14 cellular contexts compared by ENCODE assay signal in genomic region chr19:42208612-42209011, GRCh38. TPM values are rescaled to one million over a fixed set of nuclear protein-coding genes. Genes with fewer than 3 reads are reported as not detected.
A peak's percentile ranks its signal among the peaks of the same experiment; 100 is the strongest.
DNase-seq lines count a peak whose midpoint lies in the region; ATAC-seq and TF ChIP-seq lines count a peak whose summit lies in the region.
"Had no signal": no experiment of that assay in that cellular context is flagged by ENCODE, and none has a peak within 500 bp of the region (broad histone marks: within the 10 kb centered on the region; RNA-seq: fewer than 3 reads in every experiment).

No MANE protein-coding gene starts in this region.

- peak overlapping the region; percentile 19 for H3K4me3 Mint-ChIP-seq in MCF 10A (ENCODE audit: unreplicated experiment)
- H3K4me3 Mint-ChIP-seq in central memory CD8-positive, alpha-beta T cell = peak overlapping the region; percentile 39
- H3K4me3 Mint-ChIP-seq: endodermal cell had no signal

- H3K4me3 ChIP-seq in mammary epithelial cell (replicated peaks in 1 of 3; ENCODE audit: insufficient read depth in 1 of 3, low read depth in 2 of 3, low read length in 3 of 3) (no peak overlapping the region), spleen (no peak overlapping the region)
- H3K4me3 ChIP-seq: left lung, thoracic aorta had no signal

- H3K27me3 ChIP-seq in mammary epithelial cell (ENCODE audit: insufficient read depth, low read length) (no peaks in the 10 kb centered on the region), spleen (replicated peaks in 1 of 7) (no peaks in the 10 kb centered on the region)
- H3K27me3 ChIP-seq: left lung had no signal

- H3K27ac Mint-ChIP-seq in MCF 10A (ENCODE audit: low read depth, unreplicated experiment) = peak overlapping the region; percentile 72
- H3K27ac Mint-ChIP-seq in central memory CD8-positive, alpha-beta T cell (ENCODE audit: low read depth) = peak overlapping the region; percentile 86

- TF ChIP-seq POLR2A in spleen (IDR thresholded peaks at IDR 0.05) = no peak

- no peaks in the 10 kb centered on the region for H3K9me3 Mint-ChIP-seq in MCF 10A (ENCODE audit: unreplicated experiment)
- no peaks in the 10 kb centered on the region for H3K9me3 Mint-ChIP-seq in central memory CD8-positive, alpha-beta T cell
- H3K9me3 Mint-ChIP-seq: endodermal cell had no signal

- peaks cover 76% of the 10 kb centered on the region for H3K79me2 ChIP-seq in mammary epithelial cell (ENCODE audit: insufficient read depth, low read length)

- BruUV-seq in MCF 10A (replicated peaks; lab: Mats Ljungman, UMichigan) (no TSS peak), mammary epithelial cell (replicated peaks; lab: Mats Ljungman, UMichigan) (no TSS peak)

- no peak overlapping the region for H3K4me2 ChIP-seq in mammary epithelial cell (ENCODE audit: insufficient read depth, low read depth, low read length)

- H3K9me3 ChIP-seq in mammary epithelial cell (replicated peaks; ENCODE audit: insufficient read depth, low read length) (no peaks in the 10 kb centered on the region), KOPT-K1 (ENCODE audit: insufficient read depth, low read length, poor library complexity, severe bottlenecking) (no peaks in the 10 kb centered on the region), spleen (no peaks in the 10 kb centered on the region)
- H3K9me3 ChIP-seq: left lung, thoracic aorta had no signal

- DNase-seq in MCF 10A (ENCODE audit: unreplicated experiment) (peak; percentile 39), mammary epithelial cell (no peak), spleen (peak; percentile 45), NCI-H774 (lab: John Stamatoyannopoulos, UW) (no peak), inferior parietal cortex (ENCODE audit: extremely low spot score) (no peak)
- no peak for DNase-seq in central memory CD8-positive, alpha-beta T cell (ENCODE audit: low spot score in 2 of 2)
- no peak for DNase-seq in NK-92 treated with Interleukin-12 subunit alpha and Interleukin-12 subunit beta, amount 100 ng/mL, for 24 hours (lab: John Stamatoyannopoulos, UW)
- DNase-seq: caudate nucleus, endodermal cell, foreskin fibroblast, left lung, NCI-H1417 treated with DMSO at 0.1 percent for 48 hours had no signal

- H3K27me3 Mint-ChIP-seq in MCF 10A (ENCODE audit: insufficient read depth, unreplicated experiment) = no peaks in the 10 kb centered on the region
- no peaks in the 10 kb centered on the region for H3K27me3 Mint-ChIP-seq in central memory CD8-positive, alpha-beta T cell

- intact Hi-C loops in MCF 10A (cut with micrococcal nuclease) = no loop called here
- intact Hi-C loops in mammary epithelial cell (cut with micrococcal nuclease) = no loop called here
- intact Hi-C loops in spleen (cut with DNase I; ENCODE audit: low total_unique reads) = no loop called here

- WGBS in mammary epithelial cell (ENCODE audit: low coverage, missing lambda C conversion rate) = 80% methylated on average over 8 of the region's 11 CpGs
- WGBS in spleen, 5 donors = 91 to 100% (median 94%) methylated on average over 8 to 11 of the region's 11 CpGs

- TF ChIP-seq CTCF in MCF 10A (IDR thresholded peaks at IDR 0.05; ENCODE audit: unreplicated experiment) (no peak), mammary epithelial cell (conservative IDR thresholded peaks at IDR 0.05 in 1 of 2, IDR thresholded peaks at IDR 0.05 in 1 of 2; ENCODE audit: extremely low read depth in 1 of 2, insufficient read depth in 1 of 2, low read depth in 1 of 2, low read length in 2 of 2) (no peak), spleen (IDR thresholded peaks at IDR 0.05 in 8 of 11, conservative IDR thresholded peaks at IDR 0.05 in 3 of 11) (no peak)

- no peak for ATAC-seq in central memory CD8-positive, alpha-beta T cell (replicated peaks; ENCODE audit: extremely low read depth, poor library complexity, severe bottlenecking)

- no peaks in the 10 kb centered on the region for H4K20me1 ChIP-seq in mammary epithelial cell (ENCODE audit: insufficient read depth, low read length)

- peaks cover 32% of the 10 kb centered on the region for H3K4me1 ChIP-seq in mammary epithelial cell (ENCODE audit: insufficient read depth, low read length)
- peaks cover 3 to 91% (median 41%) of the 10 kb centered on the region in 6 donors for H3K4me1 ChIP-seq in spleen

- H2AFZ ChIP-seq in mammary epithelial cell (ENCODE audit: low read depth, low read length) = no peak overlapping the region

- H3K36me3 ChIP-seq in mammary epithelial cell (ENCODE audit: insufficient read depth, low read length) = peaks cover 25% of the 10 kb centered on the region
- H3K36me3 ChIP-seq in KOPT-K1 (ENCODE audit: insufficient read depth, low read length) = peaks cover 86% of the 10 kb centered on the region
- H3K36me3 ChIP-seq in spleen = peaks cover 5 to 100% (median 93%) of the 10 kb centered on the region in 6 donors

- no peak overlapping the region for H3K27ac ChIP-seq in mammary epithelial cell (ENCODE audit: insufficient read depth, low read depth, low read length)
- peak overlapping the region; percentile 56 for H3K27ac ChIP-seq in KOPT-K1 (ENCODE audit: low read depth, low read length, poor library complexity, severe bottlenecking)
- peak overlapping the region in 3 of 8 donors; percentile 2 to 62 (median 51) for H3K27ac ChIP-seq in spleen
- H3K27ac ChIP-seq: thoracic aorta had no signal

- in situ Hi-C loops in mammary epithelial cell (cut with MboI; ENCODE audit: low sequenced_read_pairs in 2 of 2) = no loop called here

- dilution Hi-C loops in mammary epithelial cell (cut with HindIII; ENCODE audit: low sequenced_read_pairs) = no loop called here

- POLR2A ChIA-PET in MCF 10A (lab: Yijun Ruan, JAX) = interaction anchor here (5.2 kb wide), 1 partner anchor 7 kb away, joined by 30 read pairs; no protein-coding TSS in a partner anchor

- CTCF ChIA-PET in MCF 10A (lab: Yijun Ruan, JAX) (interaction anchor here (0.5 kb wide), 1 partner anchor 225 kb away, joined by 4 read pairs; no protein-coding TSS in a partner anchor), mammary epithelial cell (lab: Charles Lee; ENCODE audit: low non-redundant PET) (no interaction called here)

- peaks cover 47% of the 10 kb centered on the region for H3K4me1 Mint-ChIP-seq in MCF 10A (ENCODE audit: insufficient read depth, unreplicated experiment)
- peaks cover 54% of the 10 kb centered on the region for H3K4me1 Mint-ChIP-seq in central memory CD8-positive, alpha-beta T cell

- H3K36me3 Mint-ChIP-seq in MCF 10A (ENCODE audit: insufficient read depth, unreplicated experiment) = peaks cover 79% of the 10 kb centered on the region
- H3K36me3 Mint-ChIP-seq in central memory CD8-positive, alpha-beta T cell (ENCODE audit: insufficient read depth) = peaks cover 81% of the 10 kb centered on the region

- no peak overlapping the region for H3K9ac ChIP-seq in mammary epithelial cell (ENCODE audit: insufficient read depth, low read length)

RNA-seq across cellular contexts. Expression of gene DEDD2, which starts 8.9 kb away (rescaled TPM):
- total RNA-seq in MCF 10A (2022) (28.5 and 31.2 TPM in 2 replicates), mammary epithelial cell (10 to 100 TPM; 17.3 to 32.3 TPM), spleen (10 to 100 TPM; 43.3 to 73.9 (median 48.5) TPM)
- polyA plus RNA-seq in mammary epithelial cell (31.8 TPM), spleen (10 to 100 TPM; 24.7 to 52.1 (median 29.4) TPM)
- 13.2 TPM for polyA minus RNA-seq in mammary epithelial cell

RNA-seq across cellular contexts. Expression of gene ZNF526, which starts 11.5 kb away (rescaled TPM):
- total RNA-seq in MCF 10A (2022) (11.5 and 12.3 TPM in 2 replicates), mammary epithelial cell (10 to 100 TPM; 11.2 to 15.8 TPM), spleen (10 to 100 TPM in 4 of 7 donors, 1 to 10 TPM in 3; 6.5 to 15.0 (median 10.2) TPM)
- polyA plus RNA-seq in mammary epithelial cell (8.6 TPM), spleen (1 to 10 TPM; 1.9 to 6.1 (median 2.8) TPM)
- 22.8 TPM for polyA minus RNA-seq in mammary epithelial cell

RNA-seq across cellular contexts. Expression of gene GSK3A, which starts 33.8 kb away (rescaled TPM):
- total RNA-seq in MCF 10A (2022) (53.5 and 54.5 TPM in 2 replicates), mammary epithelial cell (10 to 100 TPM; 29.3 to 61.9 TPM), spleen (10 to 100 TPM; 20.8 to 33.1 (median 31.1) TPM)
- polyA plus RNA-seq in mammary epithelial cell (42.9 TPM), spleen (10 to 100 TPM; 22.7 to 39.3 (median 26.4) TPM)
- 52.4 TPM for polyA minus RNA-seq in mammary epithelial cell

RNA-seq across cellular contexts. Expression of gene ERF, which starts 46.3 kb away (rescaled TPM):
- 27.8 and 35.1 TPM in 2 replicates for total RNA-seq in MCF 10A (2022)
- 100 to 1,000 TPM; 101 to 139 TPM for total RNA-seq in mammary epithelial cell
- 86.1 TPM for polyA plus RNA-seq in mammary epithelial cell
- polyA minus RNA-seq in mammary epithelial cell = 36.6 TPM
- 10 to 100 TPM; 36.8 to 73.1 (median 56.4) TPM for total RNA-seq in spleen
- polyA plus RNA-seq in spleen = 10 to 100 TPM; 13.5 to 49.7 (median 17.7) TPM

Comparison
In these comparisons a context has a peak if more than half of its experiments do, and no peak if none do; other contexts are left out.
1. DNase-seq: peak in MCF 10A (single experiment) and spleen (single experiment); none in mammary epithelial cell (single experiment), central memory CD8-positive, alpha-beta T cell (0 of 2), NCI-H774 (single experiment), inferior parietal cortex (single experiment) and NK-92 treated with Interleukin-12 subunit alpha and Interleukin-12 subunit beta, amount 100 ng/mL, for 24 hours (single experiment).